In genomic region chr22:20131856-20132685, GRCh38 we compare ENCODE assay signal across 6 cellular contexts. TPM values are rescaled to one million over a fixed set of nuclear protein-coding genes. Genes with fewer than 3 reads are reported as not detected.
A peak's percentile ranks its signal among the peaks of the same experiment; 100 is the strongest.
DNase-seq lines count a peak whose midpoint lies in the region; ATAC-seq, FAIRE-seq and TF ChIP-seq lines count a peak whose summit lies in the region.

No MANE protein-coding gene starts in this region.

- DNase-seq in AG04450 (ENCODE audit: low read depth, low spot score) (no peak), amniotic stem cell (lab: John Stamatoyannopoulos, UW) (no peak), RCC 7860 (ENCODE audit: low spot score) (no peak)
- peak; percentile 28 for DNase-seq in central memory CD4-positive, alpha-beta T cell

- peaks cover 13% of the 10 kb centered on the region for H3K36me3 ChIP-seq in neutrophil

- no peak for TF ChIP-seq CTCF in AG04450 (IDR thresholded peaks at IDR 0.05; ENCODE audit: low read depth, low read length)
- no peak for TF ChIP-seq CTCF in neutrophil (IDR thresholded peaks at IDR 0.05)

- H3K27ac ChIP-seq in AG04450 (ENCODE audit: low read depth, low read length) = peak overlapping the region; percentile 21
- H3K27ac ChIP-seq in neutrophil = peak overlapping the region; percentile 18

- no peaks in the 10 kb centered on the region for H3K27me3 ChIP-seq in AG04450 (ENCODE audit: control insufficient read depth, insufficient read depth, low read length)
- peaks cover 37% of the 10 kb centered on the region for H3K27me3 ChIP-seq in neutrophil

- CTCF ChIA-PET in AG04450 (lab: Charles Lee) = no interaction called here

- H3K4me3 ChIP-seq in AG04450 (ENCODE audit: low read depth, low read length) = peak overlapping the region; percentile 79
- peak overlapping the region; percentile 47 to 50 for H3K4me3 ChIP-seq in neutrophil (ENCODE audit: low read depth in 1 of 2, low read length in 1 of 2)

- peaks cover 8 to 19% of the 10 kb centered on the region in 2 experiments for H3K4me1 ChIP-seq in neutrophil (ENCODE audit: control insufficient read depth in 1 of 2, insufficient read depth in 1 of 2, low read depth in 1 of 2, low read length in 1 of 2)

- FAIRE-seq in RCC 7860 (lab: Jason Lieb, UNC) = no peak

- POLR2A ChIA-PET in AG04450 (lab: Yijun Ruan, JAX) = no interaction called here

- H3K9me3 ChIP-seq in AG04450 (ENCODE audit: control insufficient read depth, insufficient read depth, low read length) = no peaks in the 10 kb centered on the region
- no peaks in the 10 kb centered on the region for H3K9me3 ChIP-seq in neutrophil

- peak; percentile 2 for ATAC-seq in HG03097 (IDR thresholded peaks at IDR 0.05; ENCODE audit: low FRiP score, unreplicated experiment)

RNA-seq across cellular contexts. Expression of gene ZDHHC8, which starts 0.5 kb away (rescaled TPM):
- 13.5 and 21.9 TPM in 2 replicates for polyA plus RNA-seq in AG04450 (2011; rRNA removed)
- polyA minus RNA-seq in AG04450 (2011; rRNA and poly(A)+ RNA removed) = 12.4 and 15.7 TPM in 2 replicates

RNA-seq across cellular contexts. Expression of gene TRMT2A, which starts 15.0 kb away (rescaled TPM):
- 15.6 and 20.4 TPM in 2 replicates for polyA plus RNA-seq in AG04450 (2011; rRNA removed)
- 28.4 and 36.5 TPM in 2 replicates for polyA minus RNA-seq in AG04450 (2011; rRNA and poly(A)+ RNA removed)

RNA-seq across cellular contexts. Expression of gene RANBP1, which starts 16.2 kb away (rescaled TPM):
- polyA plus RNA-seq in AG04450 (2011; rRNA removed) = 154 and 174 TPM in 2 replicates
- 102 and 126 TPM in 2 replicates for polyA minus RNA-seq in AG04450 (2011; rRNA and poly(A)+ RNA removed)

RNA-seq across cellular contexts. Expression of gene CCDC188, which starts 18.8 kb away (rescaled TPM):
- not detected in 2 replicates for polyA plus RNA-seq in AG04450 (2011; rRNA removed)
- polyA minus RNA-seq in AG04450 (2011; rRNA and poly(A)+ RNA removed) = not detected in 2 replicates

RNA-seq across cellular contexts. Expression of gene DGCR8, which starts 52.0 kb away (rescaled TPM):
- 22.0 and 22.8 TPM in 2 replicates for polyA plus RNA-seq in AG04450 (2011; rRNA removed)
- polyA minus RNA-seq in AG04450 (2011; rRNA and poly(A)+ RNA removed) = 31.4 and 34.2 TPM in 2 replicates
